Comparison of ENCODE assay signal across 7 cellular contexts in genomic region chr1:92817986-92818764, GRCh38. TPM values are rescaled to one million over a fixed set of nuclear protein-coding genes. Genes with fewer than 3 reads are reported as not detected.
DNase-seq lines count a peak whose midpoint lies in the region; ATAC-seq, FAIRE-seq and TF ChIP-seq lines count a peak whose summit lies in the region.

No MANE protein-coding gene starts in this region.

- no peak overlapping the region for H3K9ac ChIP-seq in IMR-90 (ENCODE audit: low read depth, low read length)
- no peak overlapping the region for H3K9ac ChIP-seq in K562 (ENCODE audit: insufficient read depth in 1 of 2, low read depth in 2 of 2, low read length in 2 of 2)

- DNase-seq in Calu3 (peak; percentile 30), IMR-90 (no peak), K562 (ENCODE audit: extremely low read depth in 1 of 4, low spot score in 3 of 4) (peak; percentile 42 to 57 (median 53)), right lobe of liver (no peak), NCI-H2081 treated with DMSO at 0.1 percent for 48 hours (lab: John Stamatoyannopoulos, UW) (no peak)

- in situ Hi-C loops in IMR-90 (cut with MboI; ENCODE audit: low sequenced_read_pairs), result no loop called here
- in situ Hi-C loops in K562 (cut with MboI), result no loop called here

- no peak overlapping the region for H4K8ac ChIP-seq in IMR-90 (ENCODE audit: low read depth in 2 of 2, low read length in 2 of 2)

- intact Hi-C loops in Calu3 (cut with micrococcal nuclease; ENCODE audit: unreplicated experiment) (loop anchor here (1.0 to 5.0 kb wide), 2 partner anchors 69 to 196 kb away; no protein-coding TSS in a partner anchor), IMR-90 (cut with micrococcal nuclease) (loop anchor here (1.0 kb wide), 1 partner anchor 69 kb away; no protein-coding TSS in a partner anchor), K562 (cut with micrococcal nuclease) (loop anchor here (1.0 to 10.0 kb wide), 2 partner anchors 69 to 193 kb away; no protein-coding TSS in a partner anchor), right lobe of liver (cut with DNase I) (no loop called here)

- peak; percentile 70 for TF ChIP-seq RAD21 in IMR-90 (IDR thresholded peaks at IDR 0.05; ENCODE audit: low read length)
- TF ChIP-seq RAD21 in K562 (CRISPR knock-in tag; conservative IDR thresholded peaks at IDR 0.05 in 1 of 2, IDR thresholded peaks at IDR 0.05 in 1 of 2), result peak; percentile 61 to 83

- no peak overlapping the region for H3K23ac ChIP-seq in IMR-90 (ENCODE audit: low read depth, low read length)

- peak; percentile 70 for ATAC-seq in GM18511 (IDR thresholded peaks at IDR 0.05; ENCODE audit: unreplicated experiment)
- no peak for ATAC-seq in IMR-90 (ENCODE audit: low read depth)
- ATAC-seq in K562, result peak; percentile 81
- peak; percentile 64 to 81 (median 76) for ATAC-seq in right lobe of liver
- no peak for ATAC-seq in HG03108 (IDR thresholded peaks at IDR 0.05; ENCODE audit: unreplicated experiment)

- no peak overlapping the region for H2AFZ ChIP-seq in IMR-90 (replicated peaks; ENCODE audit: low read length, poor library complexity)
- peak overlapping the region; percentile 75 for H2AFZ ChIP-seq in K562 (ENCODE audit: low read depth, low read length)

- peaks cover 36% of the 10 kb centered on the region for H3K4me1 Mint-ChIP-seq in Calu3 (ENCODE audit: low read depth, unreplicated experiment)

- H3K4me3 ChIP-seq in IMR-90 (ENCODE audit: insufficient read depth, low read depth, low read length), result no peak overlapping the region
- no peak overlapping the region for H3K4me3 ChIP-seq in K562
- no peak overlapping the region for H3K4me3 ChIP-seq in right lobe of liver

- no peak overlapping the region for H3K4me2 ChIP-seq in IMR-90 (ENCODE audit: low read depth, low read length)
- no peak overlapping the region for H3K4me2 ChIP-seq in K562 (ENCODE audit: insufficient read depth, low read length)

- no peak overlapping the region for H2AK5ac ChIP-seq in IMR-90 (ENCODE audit: low read depth, low read length)

- no peak overlapping the region for H4K5ac ChIP-seq in IMR-90 (ENCODE audit: low read depth, low read length)

- H3K9me3 Mint-ChIP-seq in Calu3 (ENCODE audit: low read depth, unreplicated experiment), result no peaks in the 10 kb centered on the region

- H3K4me1 ChIP-seq in IMR-90 (ENCODE audit: control insufficient read depth, insufficient read depth, low read length), result peaks cover 5% of the 10 kb centered on the region; the same call in 1 of the 2 replicates
- no peaks in the 10 kb centered on the region for H3K4me1 ChIP-seq in K562 (replicated peaks in 1 of 2; ENCODE audit: control insufficient read depth in 2 of 2, insufficient read depth in 2 of 2, low read length in 2 of 2)
- peaks cover 0 to 9% (median 0%) of the 10 kb centered on the region in 4 donors for H3K4me1 ChIP-seq in right lobe of liver

- no peak overlapping the region for H2AK9ac ChIP-seq in IMR-90 (replicated peaks; ENCODE audit: low read depth, low read length, poor library complexity)

- no peak overlapping the region for H2BK120ac ChIP-seq in IMR-90 (ENCODE audit: low read depth, low read length)

- no peaks in the 10 kb centered on the region for H3K9me3 ChIP-seq in IMR-90 (ENCODE audit: control insufficient read depth, insufficient read depth, low read length)
- no peaks in the 10 kb centered on the region for H3K9me3 ChIP-seq in K562 (replicated peaks; ENCODE audit: control insufficient read depth, insufficient read depth, low read depth, low read length)
- no peaks in the 10 kb centered on the region for H3K9me3 ChIP-seq in right lobe of liver

- no peak overlapping the region for H2BK5ac ChIP-seq in IMR-90 (ENCODE audit: low read depth, low read length, poor library complexity, severe bottlenecking)

- dilution Hi-C loops in IMR-90 (cut with HindIII; ENCODE audit: low sequenced_read_pairs, unreplicated experiment), result no loop called here

- no peak overlapping the region for H3K14ac ChIP-seq in IMR-90 (replicated peaks; ENCODE audit: low read depth, low read length)

- no peaks in the 10 kb centered on the region for H3K36me3 Mint-ChIP-seq in Calu3 (ENCODE audit: insufficient read depth, unreplicated experiment)

- H3K27ac ChIP-seq in IMR-90 (ENCODE audit: insufficient read depth, low read length) (no peak overlapping the region), K562 (ENCODE audit: extremely low read depth, low read depth, low read length) (no peak overlapping the region), right lobe of liver (no peak overlapping the region)

- H3K18ac ChIP-seq in IMR-90 (ENCODE audit: low read depth, low read length), result no peak overlapping the region

- TF ChIP-seq CTCF in Calu3 (IDR thresholded peaks at IDR 0.05; ENCODE audit: unreplicated experiment), result peak; percentile 49
- TF ChIP-seq CTCF in IMR-90 (conservative IDR thresholded peaks at IDR 0.05; ENCODE audit: low read depth, low read length), result peak; percentile 61
- peak; percentile 70 to 80 (median 71) for TF ChIP-seq CTCF in K562 (IDR thresholded peaks at IDR 0.05 in 2 of 3, conservative IDR thresholded peaks at IDR 0.05 in 1 of 3; ENCODE audit: insufficient read depth in 2 of 3, low read depth in 1 of 3, low read length in 3 of 3)
- TF ChIP-seq CTCF in right lobe of liver (IDR thresholded peaks at IDR 0.05), result peak; percentile 52 to 74 (median 61)

- CTCF ChIA-PET in Calu3 (lab: Charles Lee) (interaction anchor here (0.7 to 1.5 kb wide), 4 partner anchors 14 to 508 kb away, joined by 3 to 16 read pairs (median 4); partner anchors contain the start of gene RPL5), IMR-90 (lab: Yijun Ruan, JAX) (interaction anchor here (0.5 to 1.3 kb wide), 3 partner anchors 14 to 69 kb away, joined by 3 to 7 read pairs (median 4); partner anchors contain the start of gene RPL5), K562 (lab: Yijun Ruan, JAX; ENCODE audit: low intra/inter-chr PET ratio) (interaction anchor here (0.6 to 1.4 kb wide), 2 partner anchors 32 to 69 kb away, joined by 3 to 7 read pairs; no protein-coding TSS in a partner anchor)

- H2BK15ac ChIP-seq in IMR-90 (ENCODE audit: low read depth, low read length), result no peak overlapping the region

- POLR2A ChIA-PET in IMR-90 (lab: Charles Lee; ENCODE audit: unreplicated experiment) (no interaction called here), K562 (lab: Yijun Ruan, JAX) (interaction anchor here (0.7 to 1.6 kb wide), 10 partner anchors 10 to 45 kb away, joined by 3 to 20 read pairs (median 4); partner anchors contain the start of gene RPL5)

- TF ChIP-seq EP300 in K562 (IDR thresholded peaks at IDR 0.05; ENCODE audit: low read length), result no peak

- no peak overlapping the region for H2BK20ac ChIP-seq in IMR-90 (ENCODE audit: low read depth, low read length)

- FAIRE-seq in K562 (lab: Jason Lieb, UNC), result peak; percentile 96

- H3K79me1 ChIP-seq in IMR-90 (ENCODE audit: low read depth in 1 of 2, low read length in 2 of 2), result no peaks in the 10 kb centered on the region

- H4K20me1 ChIP-seq in IMR-90 (ENCODE audit: insufficient read depth, low read length) (no peaks in the 10 kb centered on the region), K562 (replicated peaks; ENCODE audit: control insufficient read depth, insufficient read depth, low read length) (no peaks in the 10 kb centered on the region)

- no peak overlapping the region for H3K4ac ChIP-seq in IMR-90 (ENCODE audit: low read depth, low read length)

- no peaks in the 10 kb centered on the region for H3K79me2 ChIP-seq in K562 (ENCODE audit: control insufficient read depth, insufficient read depth, low read length)

- no peak overlapping the region for H4K91ac ChIP-seq in IMR-90 (ENCODE audit: insufficient read depth, low read depth, low read length)

- WGBS in IMR-90 (ENCODE audit: extremely low coverage in 2 of 2, insufficient read length in 1 of 2), 2 experiments, result 100% methylated on average over 1 of the region's 3 CpGs; no CpG with 5 or more reads in 1 of the 2 experiments
- WGBS in K562 (ENCODE audit: insufficient coverage, low coverage, missing lambda C conversion rate), result 67% methylated on average over 3 of the region's 3 CpGs
- 81% methylated on average over 3 of the region's 3 CpGs for WGBS in right lobe of liver (ENCODE audit: insufficient coverage, low coverage, low lambda C conversion rate, missing lambda C conversion rate)

- H3K56ac ChIP-seq in IMR-90 (ENCODE audit: extremely low read depth, insufficient read depth, low read length), result no peak overlapping the region

- BruUV-seq in Calu3 (replicated peaks; lab: Mats Ljungman, UMichigan), result no TSS peak
- no TSS peak for BruUV-seq in IMR-90 (replicated peaks; lab: Mats Ljungman, UMichigan)
- BruUV-seq in K562 (replicated peaks; lab: Mats Ljungman, UMichigan), result no TSS peak

- no peak overlapping the region for H3K4me3 Mint-ChIP-seq in Calu3 (ENCODE audit: low read depth, unreplicated experiment)

- peak overlapping the region; percentile 0 for H3K27ac Mint-ChIP-seq in Calu3 (ENCODE audit: unreplicated experiment)

- H3K27me3 ChIP-seq in IMR-90 (ENCODE audit: control insufficient read depth, insufficient read depth, low read length) (no peaks in the 10 kb centered on the region), K562 (ENCODE audit: control insufficient read depth in 2 of 2, insufficient read depth in 2 of 2, low read length in 2 of 2) (no peaks in the 10 kb centered on the region), right lobe of liver (no peaks in the 10 kb centered on the region)

- no peaks in the 10 kb centered on the region for H3K36me3 ChIP-seq in IMR-90 (ENCODE audit: control insufficient read depth, insufficient read depth, low read length)
- H3K36me3 ChIP-seq in K562 (ENCODE audit: control insufficient read depth, insufficient read depth, low read length), result no peaks in the 10 kb centered on the region
- H3K36me3 ChIP-seq in right lobe of liver, result no peaks in the 10 kb centered on the region

- TF ChIP-seq POLR2A in IMR-90 (IDR thresholded peaks at IDR 0.05; ENCODE audit: low read depth, low read length) (no peak), K562 (conservative IDR thresholded peaks at IDR 0.05) (no peak), right lobe of liver (IDR thresholded peaks at IDR 0.05) (no peak)

- H3K9me1 ChIP-seq in IMR-90 (ENCODE audit: insufficient read depth, low read length) (no peaks in the 10 kb centered on the region), K562 (ENCODE audit: control insufficient read depth, insufficient read depth, low read length) (no peaks in the 10 kb centered on the region)

- no peaks in the 10 kb centered on the region for H3K27me3 Mint-ChIP-seq in Calu3 (ENCODE audit: unreplicated experiment)

RNA-seq across cellular contexts. Expression of gene RPL5, which starts 13.7 kb away (rescaled TPM):
- total RNA-seq in Calu3 (2022) (672 and 835 TPM in 2 replicates), IMR-90 (2012; rRNA removed) (1,679 and 1,907 TPM in 2 replicates), K562 (2014; rRNA removed) (2,174 and 2,757 TPM in 2 replicates), K562 (2014; rRNA removed; fragmentation: Illumina TruSeq; extraction: Trizol) (2,454 and 2,710 TPM in 2 replicates), K562 (2015; rRNA removed; fragmentation: Illumina TruSeq; extraction: Trizol) (2,022 and 2,169 TPM in 2 replicates), K562 (2021) (1,467 and 1,545 TPM in 2 replicates), right lobe of liver (100 to 1,000 TPM; 225 to 532 (median 294) TPM)
- polyA plus RNA-seq in IMR-90 (2012; rRNA removed) (1,239 and 1,406 TPM in 2 replicates), K562 (2011; rRNA removed) (3,458 and 3,699 TPM in 2 replicates), K562 (2014; fragmentation: Illumina TruSeq; extraction: Trizol) (1,939 and 2,002 TPM in 2 replicates), K562 (2014; fragmentation: Nextera tagmentation; extraction: Ambion mirVana) (1,000 to 10,000 TPM; 4,024 to 4,252 TPM), K562 (2014; rRNA removed) (2,353 and 2,737 TPM in 2 replicates)
- 609 and 629 TPM in 2 replicates for polyA plus RNA-seq in IMR-90 (2012; cell fraction: cytosol; rRNA removed)
- 99.4 and 681 TPM in 2 replicates for polyA plus RNA-seq in IMR-90 (2012; cell fraction: nucleus; rRNA removed; ENCODE audit: low replicate concordance)
- total RNA-seq in K562 (2011; cell fraction: chromatin; rRNA removed; ENCODE audit: low replicate concordance), result 274 and 687 TPM in 2 replicates
- 312 and 315 TPM in 2 replicates for total RNA-seq in K562 (2011; cell fraction: nucleolus; rRNA removed)
- total RNA-seq in K562 (2011; cell fraction: nucleoplasm; rRNA removed), result 523 and 836 TPM in 2 replicates
- 1,347 and 2,415 TPM in 2 replicates for polyA plus RNA-seq in K562 (2011; cell fraction: cytosol; rRNA removed)
- polyA plus RNA-seq in K562 (2011; cell fraction: nucleus; rRNA removed), result 535 and 1,090 TPM in 2 replicates
- polyA plus RNA-seq in K562 (2012), result 2,779 and 3,498 TPM in 2 replicates
- 2,372 and 2,380 TPM in 2 replicates for polyA minus RNA-seq in K562 (2011; rRNA and poly(A)+ RNA removed)
- polyA minus RNA-seq in K562 (2011; cell fraction: cytosol; rRNA and poly(A)+ RNA removed), result 721 and 764 TPM in 2 replicates
- polyA minus RNA-seq in K562 (2011; cell fraction: nucleus; rRNA and poly(A)+ RNA removed), result 194 and 399 TPM in 2 replicates

RNA-seq across cellular contexts. Expression of gene EVI5, which starts 33.3 kb away (rescaled TPM):
- total RNA-seq in Calu3 (2022), result 29.5 and 33.9 TPM in 2 replicates
- total RNA-seq in IMR-90 (2012; rRNA removed), result 26.9 and 54.4 TPM in 2 replicates
- polyA plus RNA-seq in IMR-90 (2012; rRNA removed), result 10.2 and 13.9 TPM in 2 replicates
- polyA plus RNA-seq in IMR-90 (2012; cell fraction: cytosol; rRNA removed), result 2.6 and 3.4 TPM in 2 replicates
- 1.7 and 10.9 TPM in 2 replicates for polyA plus RNA-seq in IMR-90 (2012; cell fraction: nucleus; rRNA removed; ENCODE audit: low replicate concordance)
- total RNA-seq in K562 (2011; cell fraction: chromatin; rRNA removed; ENCODE audit: low replicate concordance), result 14.6 and 66.4 TPM in 2 replicates
- total RNA-seq in K562 (2011; cell fraction: nucleolus; rRNA removed), result 12.8 and 17.0 TPM in 2 replicates
- total RNA-seq in K562 (2011; cell fraction: nucleoplasm; rRNA removed), result 17.1 and 20.8 TPM in 2 replicates
- total RNA-seq in K562 (2014; rRNA removed), result 25.1 and 50.1 TPM in 2 replicates
- 13.7 and 18.5 TPM in 2 replicates for total RNA-seq in K562 (2014; rRNA removed; fragmentation: Illumina TruSeq; extraction: Trizol)
- 18.3 and 18.4 TPM in 2 replicates for total RNA-seq in K562 (2015; rRNA removed; fragmentation: Illumina TruSeq; extraction: Trizol)
- total RNA-seq in K562 (2021), result 16.5 and 18.7 TPM in 2 replicates
- 4.9 and 6.3 TPM in 2 replicates for polyA plus RNA-seq in K562 (2011; rRNA removed)
- 1.2 and 2.8 TPM in 2 replicates for polyA plus RNA-seq in K562 (2011; cell fraction: cytosol; rRNA removed)
- polyA plus RNA-seq in K562 (2011; cell fraction: nucleus; rRNA removed), result 5.2 and 6.8 TPM in 2 replicates
- polyA plus RNA-seq in K562 (2012), result 2.6 and 2.9 TPM in 2 replicates
- 5.5 and 6.0 TPM in 2 replicates for polyA plus RNA-seq in K562 (2014; fragmentation: Illumina TruSeq; extraction: Trizol)
- 1 to 10 TPM; 1.7 to 4.8 TPM for polyA plus RNA-seq in K562 (2014; fragmentation: Nextera tagmentation; extraction: Ambion mirVana)
- 16.2 and 19.6 TPM in 2 replicates for polyA plus RNA-seq in K562 (2014; rRNA removed)
- polyA minus RNA-seq in K562 (2011; rRNA and poly(A)+ RNA removed), result 23.8 and 27.2 TPM in 2 replicates
- polyA minus RNA-seq in K562 (2011; cell fraction: cytosol; rRNA and poly(A)+ RNA removed), result 11.1 and 13.0 TPM in 2 replicates
- 21.0 and 32.9 TPM in 2 replicates for polyA minus RNA-seq in K562 (2011; cell fraction: nucleus; rRNA and poly(A)+ RNA removed)
- total RNA-seq in right lobe of liver, result 10 to 100 TPM; 12.8 to 27.7 (median 19.0) TPM

Comparison
In these comparisons a context has a peak if more than half of its experiments do, and no peak if none do; other contexts are left out.
1. DNase-seq: peak in Calu3 (single experiment) and K562 (4 of 4); none in IMR-90 (single experiment), right lobe of liver (0 of 3) and NCI-H2081 treated with DMSO at 0.1 percent for 48 hours (single experiment).
2. ATAC-seq: peak in GM18511 (single experiment), K562 (single experiment) and right lobe of liver (4 of 4); none in IMR-90 (single experiment) and HG03108 (single experiment).
3. intact Hi-C loops: an anchor here in Calu3 (1.0 to 5.0 kb wide), IMR-90 (1.0 kb wide) and K562 (1.0 to 10.0 kb wide); none called in right lobe of liver.
4. Peak in every context shown above with its lines, with median percentiles within 50 percentile points of each other: CTCF ChIP-seq.